Comparison of ENCODE assay signal across 1 cellular context in genomic region chr12:49646871-49647270, GRCh38.
TF ChIP-seq lines count a peak whose summit lies in the region.

No MANE protein-coding gene starts in this region.

TF ChIP-seq in GM23338, 12 proteins besides CTCF, POLR2A, EP300 and RAD21 (continued from another document):
- no peak for TF ChIP-seq ZNF462 (CRISPR knock-in tag; IDR thresholded peaks at IDR 0.05)
- no peak for TF ChIP-seq EZH2 (IDR thresholded peaks at IDR 0.05; ENCODE audit: low read depth, unreplicated experiment)
- TF ChIP-seq POLR2AphosphoS5 (IDR thresholded peaks at IDR 0.05; ENCODE audit: low read depth) = no peak
- TF ChIP-seq CREB1 (CRISPR knock-in tag; IDR thresholded peaks at IDR 0.05; ENCODE audit: low read depth) = no peak
- no peak for TF ChIP-seq ZNF331 (CRISPR knock-in tag; IDR thresholded peaks at IDR 0.05; ENCODE audit: low read depth)
- no peak for TF ChIP-seq ETS1 (IDR thresholded peaks at IDR 0.05)
- TF ChIP-seq EZH2phosphoT487 (IDR thresholded peaks at IDR 0.05; ENCODE audit: unreplicated experiment) = no peak
- TF ChIP-seq JUNB (IDR thresholded peaks at IDR 0.05; ENCODE audit: unreplicated experiment) = no peak
